In the genomic region with DNA sequence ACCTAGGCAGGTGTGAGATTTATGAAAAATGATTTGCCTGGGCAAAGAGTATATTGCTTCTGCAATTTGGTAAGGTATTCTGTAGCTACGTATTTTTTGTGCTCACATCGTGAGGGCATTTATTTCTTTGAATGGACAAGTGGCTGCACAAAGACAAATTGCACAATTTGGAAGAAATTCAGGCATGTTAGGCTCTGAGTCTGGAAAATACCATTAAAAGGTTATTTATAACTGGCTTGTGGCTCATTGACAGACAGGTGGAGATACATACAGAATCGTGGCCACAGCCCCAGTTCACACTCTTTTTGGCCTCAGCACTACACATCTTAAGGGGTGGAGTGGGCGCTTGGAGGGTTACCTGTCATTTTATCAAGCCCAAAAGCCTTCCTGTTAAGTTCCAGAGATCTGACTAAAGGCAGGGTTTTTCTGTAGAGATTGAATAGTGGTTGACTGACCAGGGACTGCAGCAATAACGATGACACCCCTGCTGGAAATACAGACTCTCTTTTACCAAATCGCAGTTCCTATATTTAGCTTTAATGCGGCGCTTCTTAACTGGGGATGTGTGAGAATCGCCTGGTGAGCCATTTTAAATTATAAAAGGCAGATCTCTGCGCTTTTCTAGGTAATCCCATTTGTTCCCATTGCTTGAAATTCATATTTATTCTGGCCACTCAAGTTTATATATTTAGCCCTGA, we compare ENCODE assay signal across 16 cellular contexts. TPM values are rescaled to one million over a fixed set of nuclear protein-coding genes. Genes with fewer than 3 reads are reported as not detected.
DNase-seq lines count a peak whose midpoint lies in the region; ATAC-seq and TF ChIP-seq lines count a peak whose summit lies in the region.
"Had no signal": no experiment of that assay in that cellular context is flagged by ENCODE, and none has a peak within 500 bp of the region (broad histone marks: within the 10 kb centered on the region; RNA-seq: fewer than 3 reads in every experiment).

No MANE protein-coding gene starts in this region.

- POLR2A ChIA-PET in CD8-positive, alpha-beta memory T cell (lab: Charles Lee): no interaction called here
- POLR2A ChIA-PET in Caco-2 (lab: Charles Lee): no interaction called here

- no TSS peak for BruUV-seq in Caco-2 (replicated peaks; lab: Mats Ljungman, UMichigan)

- intact Hi-C loops in sciatic nerve (cut with DNase I): no loop called here
- intact Hi-C loops in Caco-2 (cut with micrococcal nuclease; ENCODE audit: unreplicated experiment): no loop called here

- no peaks in the 10 kb centered on the region for H3K27me3 ChIP-seq in DND-41 (ENCODE audit: insufficient read depth, low read length, poor library complexity)
- no peaks in the 10 kb centered on the region for H3K27me3 ChIP-seq in CD8-positive, alpha-beta memory T cell (ENCODE audit: insufficient read depth, low read length, poor library complexity, severe bottlenecking)
- no peaks in the 10 kb centered on the region for H3K27me3 ChIP-seq in Caco-2 (replicated peaks; ENCODE audit: control insufficient read depth, insufficient read depth, low read length)

- no peaks in the 10 kb centered on the region for H3K27me3 Mint-ChIP-seq in CD8-positive, alpha-beta memory T cell
- H3K27me3 Mint-ChIP-seq in Caco-2 (ENCODE audit: insufficient read depth, unreplicated experiment): no peaks in the 10 kb centered on the region

- H3K4me2 ChIP-seq in DND-41 (ENCODE audit: insufficient read depth, low read length): no peak overlapping the region

- H2AFZ ChIP-seq in DND-41 (ENCODE audit: low read depth, low read length): no peak overlapping the region

- H3K4me1 Mint-ChIP-seq in CD8-positive, alpha-beta memory T cell: peaks cover 82 to 100% (median 95%) of the 10 kb centered on the region in 3 donors
- peaks cover 38% of the 10 kb centered on the region for H3K4me1 Mint-ChIP-seq in Caco-2 (ENCODE audit: low read depth, unreplicated experiment)

- H3K36me3 ChIP-seq in DND-41 (ENCODE audit: insufficient read depth, low read length) (peaks cover 16% of the 10 kb centered on the region), Caco-2 (ENCODE audit: control insufficient read depth, insufficient read depth, low read length) (no peaks in the 10 kb centered on the region; the same call in 1 of the 2 replicates)
- H3K36me3 ChIP-seq in CD8-positive, alpha-beta memory T cell (ENCODE audit: insufficient read depth, low read length): peaks cover 6% of the 10 kb centered on the region

- no peaks in the 10 kb centered on the region for H3K9me3 Mint-ChIP-seq in CD8-positive, alpha-beta memory T cell
- no peaks in the 10 kb centered on the region for H3K9me3 Mint-ChIP-seq in Caco-2 (ENCODE audit: unreplicated experiment)

- peaks cover 0 to 18% (median 11%) of the 10 kb centered on the region in 3 donors for H3K36me3 Mint-ChIP-seq in CD8-positive, alpha-beta memory T cell
- peaks cover 10% of the 10 kb centered on the region for H3K36me3 Mint-ChIP-seq in Caco-2 (ENCODE audit: insufficient read depth, unreplicated experiment)

- peaks cover 9% of the 10 kb centered on the region for H3K4me1 ChIP-seq in DND-41 (ENCODE audit: insufficient read depth, low read length)
- peaks cover 81% of the 10 kb centered on the region for H3K4me1 ChIP-seq in CD8-positive, alpha-beta memory T cell (ENCODE audit: insufficient read depth, low read length)
- H3K4me1 ChIP-seq in Caco-2: peaks cover 45% of the 10 kb centered on the region

- TF ChIP-seq CTCF in DND-41 (IDR thresholded peaks at IDR 0.05; ENCODE audit: borderline replicate concordance, extremely low read depth, low read length, poor library complexity, severe bottlenecking) (no peak), fibroblast of the aortic adventitia (IDR thresholded peaks at IDR 0.05; ENCODE audit: insufficient read depth, low read length) (no peak), Caco-2 (IDR thresholded peaks at IDR 0.05; ENCODE audit: insufficient read depth in 1 of 2, low read depth in 1 of 2, low read length in 1 of 2, severe bottlenecking in 1 of 2, unreplicated experiment in 1 of 2) (no peak)

- ATAC-seq in DND-41 (ENCODE audit: insufficient read depth, low read depth) (no peak), sciatic nerve (peak; percentile 31), GM18519 (IDR thresholded peaks at IDR 0.05; ENCODE audit: low FRiP score, unreplicated experiment) (no peak)

- H3K4me3 Mint-ChIP-seq in CD8-positive, alpha-beta memory T cell: no peak overlapping the region
- H3K4me3 Mint-ChIP-seq in Caco-2 (ENCODE audit: unreplicated experiment): no peak overlapping the region
- H3K4me3 Mint-ChIP-seq: CD14-positive monocyte had no signal

- 0 out of 2 replicates have a peak overlapping the region, but pooled peaks have one; percentile 13 for H3K27ac ChIP-seq in DND-41 (ENCODE audit: low read length)
- H3K27ac ChIP-seq in angular gyrus (ENCODE audit: low read depth, low read length): peak overlapping the region; percentile 20
- H3K27ac ChIP-seq in CD8-positive, alpha-beta memory T cell (ENCODE audit: low read depth, low read length): no peak overlapping the region

- H3K4me3 ChIP-seq in DND-41 (ENCODE audit: low read depth in 1 of 2, low read length in 2 of 2) (no peak overlapping the region), fibroblast of the aortic adventitia (ENCODE audit: low read depth, low read length) (no peak overlapping the region), Caco-2 (ENCODE audit: low read depth, low read length) (no peak overlapping the region)
- H3K4me3 ChIP-seq in CD8-positive, alpha-beta memory T cell (ENCODE audit: low read length): no peak overlapping the region

- DNase-seq in DND-41 (no peak), fibroblast of the aortic adventitia (ENCODE audit: low read depth) (peak; percentile 71), sciatic nerve (ENCODE audit: low spot score) (no peak), Caco-2 (no peak), activated gamma-delta T cell (lab: John Stamatoyannopoulos, UW) (no peak)
- no peak for DNase-seq in CD8-positive, alpha-beta memory T cell
- DNase-seq: Calu3, HCEC 1CT, NCI-H1436, NCI-H2029, NCI-H2171 treated with DMSO at 0.1 percent for 48 hours, NCI-H446 treated with DMSO at 0.1 percent for 48 hours, NCI-H748 treated with DMSO at 0.1 percent for 48 hours had no signal

- peaks cover 73% of the 10 kb centered on the region for H4K20me1 ChIP-seq in DND-41 (ENCODE audit: insufficient read depth, low read length)

- CTCF ChIA-PET in CD8-positive, alpha-beta memory T cell (lab: Charles Lee): interaction anchor here (1.2 kb wide), 1 partner anchor 9 kb away, joined by 3 read pairs; no protein-coding TSS in a partner anchor
- CTCF ChIA-PET in Caco-2 (lab: Charles Lee): no interaction called here

- H3K27ac Mint-ChIP-seq in CD8-positive, alpha-beta memory T cell: no peak overlapping the region
- H3K27ac Mint-ChIP-seq in Caco-2 (ENCODE audit: unreplicated experiment): no peak overlapping the region

- peaks cover 100% of the 10 kb centered on the region for H3K79me2 ChIP-seq in DND-41 (ENCODE audit: insufficient read depth, low read length)

- H3K9me3 ChIP-seq in DND-41 (ENCODE audit: insufficient read depth, low read length, severe bottlenecking) (no peaks in the 10 kb centered on the region), Caco-2 (no peaks in the 10 kb centered on the region)
- H3K9me3 ChIP-seq in CD8-positive, alpha-beta memory T cell (ENCODE audit: low read length): no peaks in the 10 kb centered on the region

- H3K9ac ChIP-seq in DND-41 (ENCODE audit: low read depth, low read length): no peak overlapping the region

RNA-seq across cellular contexts. Expression of a gene that starts 14.7 kb away (rescaled TPM):
- 62.3 and 63.9 TPM in 2 replicates for total RNA-seq in fibroblast of the aortic adventitia (ENCODE audit: low replicate concordance)
- total RNA-seq in sciatic nerve: 45.2 TPM
- 10 to 100 TPM; 28.1 to 30.8 TPM for total RNA-seq in CD8-positive, alpha-beta memory T cell
- 28.9 TPM for polyA plus RNA-seq in CD8-positive, alpha-beta memory T cell
- total RNA-seq in Caco-2 (2022): 57.3 and 57.7 TPM in 2 replicates
